ENCODE assay signal across 8 cellular contexts in the genomic region with DNA sequence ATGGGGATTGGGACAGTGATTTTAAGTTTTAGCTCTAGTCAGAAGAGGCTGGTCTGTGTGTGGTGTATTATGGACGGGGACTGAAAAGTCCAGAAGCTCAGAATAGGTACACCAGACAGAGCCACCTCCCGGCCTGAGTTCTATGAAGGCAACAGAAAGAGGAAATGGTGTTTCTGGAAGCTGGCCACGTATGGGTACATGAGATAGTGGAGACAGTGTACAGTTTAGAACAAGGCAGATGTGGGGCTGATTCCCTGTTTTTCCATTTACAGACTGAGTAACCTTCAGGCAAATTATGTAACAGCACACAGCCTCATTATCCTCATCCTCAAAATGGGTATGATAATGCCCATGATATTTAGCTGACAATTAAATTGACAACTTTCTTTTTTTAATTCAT. TPM values are rescaled to one million over a fixed set of nuclear protein-coding genes. Genes with fewer than 3 reads are reported as not detected.
DNase-seq lines count a peak whose midpoint lies in the region; ATAC-seq and TF ChIP-seq lines count a peak whose summit lies in the region.

No MANE protein-coding gene starts in this region.

- H3K4me1 ChIP-seq in hepatocyte (ENCODE audit: insufficient read depth) = no peaks in the 10 kb centered on the region

- H3K27me3 Mint-ChIP-seq in activated T-cell treated with anti-CD3 and anti-CD28 coated beads, Interleukin-2, amount 50 U/mL, for 4 hours (ENCODE audit: low read depth) = peaks cover 7% of the 10 kb centered on the region
- peaks cover 11% of the 10 kb centered on the region for H3K27me3 Mint-ChIP-seq in type B pancreatic cell
- H3K27me3 Mint-ChIP-seq in CD14-positive monocyte (ENCODE audit: low read depth in 3 of 3) = peaks cover 0 to 4% (median 2%) of the 10 kb centered on the region in 3 donors

- no peaks in the 10 kb centered on the region for H4K20me1 ChIP-seq in hepatocyte (ENCODE audit: insufficient read depth, poor library complexity, severe bottlenecking)

- DNase-seq in activated T-cell treated with anti-CD3 and anti-CD28 coated beads, Interleukin-2, amount 50 U/mL, for 4 hours = no peak
- DNase-seq in activated T-cell treated with anti-CD3 and anti-CD28 coated beads for 4 hours = no peak
- peak; percentile 33 for DNase-seq in UCSD-AML1 (lab: John Stamatoyannopoulos, UW; ENCODE audit: unreplicated experiment)
- DNase-seq in hepatocyte (ENCODE audit: low spot score) = no peak
- no peak for DNase-seq in type B pancreatic cell (ENCODE audit: extremely low spot score, unreplicated experiment)
- no peak for DNase-seq in CD14-positive monocyte (ENCODE audit: low spot score)
- DNase-seq in middle frontal gyrus (ENCODE audit: extremely low spot score, low spot score) = no peak
- DNase-seq in left ventricle myocardium superior = no peak

- H3K36me3 ChIP-seq in hepatocyte (replicated peaks; ENCODE audit: insufficient read depth, low read depth) = peaks cover 3% of the 10 kb centered on the region

- H3K36me3 Mint-ChIP-seq in activated T-cell treated with anti-CD3 and anti-CD28 coated beads, Interleukin-2, amount 50 U/mL, for 4 hours (ENCODE audit: insufficient read depth) = peaks cover 32% of the 10 kb centered on the region
- H3K36me3 Mint-ChIP-seq in type B pancreatic cell (peaks cover 3% of the 10 kb centered on the region), CD14-positive monocyte (peaks cover 34 to 38% of the 10 kb centered on the region in 2 donors)

- 64% methylated on average over 3 of the region's 3 CpGs for WGBS in hepatocyte (ENCODE audit: low lambda C conversion rate, missing lambda C conversion rate)

- peaks cover 3% of the 10 kb centered on the region for H3K9me3 Mint-ChIP-seq in activated T-cell treated with anti-CD3 and anti-CD28 coated beads, Interleukin-2, amount 50 U/mL, for 4 hours
- H3K9me3 Mint-ChIP-seq in type B pancreatic cell (no peaks in the 10 kb centered on the region), CD14-positive monocyte (peaks cover 0 to 2% (median 0%) of the 10 kb centered on the region in 7 donors)

- H3K4me1 Mint-ChIP-seq in activated T-cell treated with anti-CD3 and anti-CD28 coated beads, Interleukin-2, amount 50 U/mL, for 4 hours (ENCODE audit: low read depth) = peaks cover 26% of the 10 kb centered on the region
- peaks cover 10% of the 10 kb centered on the region for H3K4me1 Mint-ChIP-seq in type B pancreatic cell (ENCODE audit: unreplicated experiment)
- H3K4me1 Mint-ChIP-seq in CD14-positive monocyte = peaks cover 24% of the 10 kb centered on the region

- no peak overlapping the region for H3K27ac Mint-ChIP-seq in type B pancreatic cell
- peak overlapping the region in 1 of 7 donors; percentile 21 for H3K27ac Mint-ChIP-seq in CD14-positive monocyte

- H2AFZ ChIP-seq in hepatocyte = no peak overlapping the region

- TF ChIP-seq CTCF in hepatocyte (IDR thresholded peaks at IDR 0.05; ENCODE audit: poor library complexity) (no peak), type B pancreatic cell (conservative IDR thresholded peaks at IDR 0.05) (no peak), CD14-positive monocyte (IDR thresholded peaks at IDR 0.05) (no peak)

- no peaks in the 10 kb centered on the region for H3K9me3 ChIP-seq in hepatocyte (ENCODE audit: low read depth)

- ATAC-seq in activated T-cell treated with anti-CD3 and anti-CD28 coated beads, Interleukin-2, amount 50 U/mL, for 4 hours = no peak
- no peak for ATAC-seq in left ventricle myocardium superior

- H3K4me3 ChIP-seq in hepatocyte = no peak overlapping the region

- H3K4me2 ChIP-seq in hepatocyte = peak overlapping the region; percentile 77

- H3K27ac ChIP-seq in hepatocyte = no peak overlapping the region

- intact Hi-C loops in CD14-positive monocyte (cut with micrococcal nuclease) = no loop called here
- intact Hi-C loops in left ventricle myocardium superior (cut with micrococcal nuclease) = no loop called here

- no peaks in the 10 kb centered on the region for H3K27me3 ChIP-seq in hepatocyte

- no peaks in the 10 kb centered on the region for H3K9me2 ChIP-seq in hepatocyte (replicated peaks; ENCODE audit: insufficient read depth)

- peak overlapping the region; percentile 98 for H3K4me3 Mint-ChIP-seq in activated T-cell treated with anti-CD3 and anti-CD28 coated beads, Interleukin-2, amount 50 U/mL, for 4 hours
- peak overlapping the region; percentile 92 for H3K4me3 Mint-ChIP-seq in type B pancreatic cell
- peak overlapping the region in 1 of 2 donors; percentile 32 for H3K4me3 Mint-ChIP-seq in CD14-positive monocyte

- peaks cover 10% of the 10 kb centered on the region for H3K79me2 ChIP-seq in hepatocyte

RNA-seq across cellular contexts. Expression of a gene that starts 1.3 kb away (rescaled TPM):
- 1 to 10 TPM; 5.3 to 7.5 (median 6.0) TPM for total RNA-seq in activated T-cell treated with anti-CD3 and anti-CD28 coated beads, Interleukin-2, amount 50 U/mL, for 4 hours
- total RNA-seq in hepatocyte (3.9 and 4.1 TPM in 2 replicates), type B pancreatic cell (ENCODE audit: low replicate concordance) (7.9 and 14.0 TPM in 2 replicates), left ventricle myocardium superior (10.7 TPM)
- polyA plus RNA-seq in hepatocyte (0.67 and 1.1 TPM in 2 replicates), CD14-positive monocyte (under 1 TPM; 0.39 to 0.82 TPM)

RNA-seq across cellular contexts. Expression of a gene that starts 40.9 kb away (rescaled TPM):
- under 1 TPM in 1 of 3 donors, not detected in 2; 0.32 TPM for total RNA-seq in activated T-cell treated with anti-CD3 and anti-CD28 coated beads, Interleukin-2, amount 50 U/mL, for 4 hours
- total RNA-seq in hepatocyte (not detected in 2 replicates), type B pancreatic cell (ENCODE audit: low replicate concordance) (not detected in 2 replicates), left ventricle myocardium superior (0.32 TPM)
- polyA plus RNA-seq in hepatocyte (not detected in 2 replicates), CD14-positive monocyte (not detected)

RNA-seq across cellular contexts. Expression of a gene that starts 57.8 kb away (rescaled TPM):
- under 1 TPM in 1 of 3 donors, not detected in 2; 0.11 TPM for total RNA-seq in activated T-cell treated with anti-CD3 and anti-CD28 coated beads, Interleukin-2, amount 50 U/mL, for 4 hours
- total RNA-seq in hepatocyte = not detected in 2 replicates
- not detected in 2 replicates for polyA plus RNA-seq in hepatocyte
- total RNA-seq in type B pancreatic cell (ENCODE audit: low replicate concordance) = not detected in 2 replicates
- 10 to 100 TPM; 10.2 to 12.6 TPM for polyA plus RNA-seq in CD14-positive monocyte
- total RNA-seq in left ventricle myocardium superior = 0.84 TPM
